12 cellular contexts compared by ENCODE assay signal in the genomic region with DNA sequence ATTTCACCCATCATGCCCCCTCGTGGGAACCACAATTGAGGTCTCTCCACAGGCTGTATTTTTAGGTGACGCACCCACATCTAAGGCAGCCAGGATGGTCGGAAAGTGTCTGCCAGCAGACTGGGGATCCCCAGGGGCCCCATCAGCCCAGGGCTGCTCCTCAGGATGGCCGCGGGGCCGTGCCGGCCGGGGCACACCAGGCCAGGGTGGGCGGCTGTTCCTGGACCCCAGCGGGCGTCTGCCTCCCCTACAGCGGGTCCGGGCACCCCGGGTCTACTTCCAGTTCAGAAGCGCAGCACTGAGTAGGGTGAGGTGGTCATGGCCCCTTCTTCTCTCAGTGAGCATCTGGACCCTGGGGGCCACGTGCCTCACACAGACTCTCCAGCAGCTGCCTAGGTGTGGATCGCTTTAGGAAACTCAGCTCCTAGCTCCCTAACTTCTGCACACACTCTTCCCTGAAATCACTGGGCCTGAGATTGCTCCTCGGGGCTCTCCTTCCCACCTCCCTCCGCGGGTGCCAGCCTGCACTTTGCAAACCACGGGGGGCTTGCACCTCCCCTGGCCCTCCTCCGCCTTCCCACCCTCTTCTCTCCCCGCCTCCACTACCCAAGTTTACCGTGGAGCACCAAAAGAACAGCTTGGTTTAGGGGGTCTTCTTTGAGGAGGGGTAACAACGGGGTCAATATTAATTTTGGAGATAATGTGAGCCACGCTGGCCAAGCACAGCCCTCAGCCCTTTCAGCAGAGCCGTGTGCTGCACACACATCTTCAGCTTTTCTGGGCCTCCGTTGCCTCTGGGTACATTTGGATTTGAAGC. TPM values are rescaled to one million over a fixed set of nuclear protein-coding genes. Genes with fewer than 3 reads are reported as not detected.
DNase-seq lines count a peak whose midpoint lies in the region; ATAC-seq and TF ChIP-seq lines count a peak whose summit lies in the region.
"Had no signal": no experiment of that assay in that cellular context is flagged by ENCODE, and none has a peak within 500 bp of the region (broad histone marks: within the 10 kb centered on the region; RNA-seq: fewer than 3 reads in every experiment).

No MANE protein-coding gene starts in this region.

- ATAC-seq in natural killer cell = peak in 2 of 3 donors; percentile 37 to 42
- no peak for ATAC-seq in natural killer cell treated with Interleukin-12 subunit alpha and Interleukin-12 subunit beta and Interleukin-15 and Interleukin-18, amount 100 ng/mL, for 72 hours
- ATAC-seq: activated naive CD8-positive, alpha-beta T cell treated with anti-CD3 and anti-CD28 coated beads, Interleukin-2, amount 50 U/mL, for 24 hours had no signal

- H3K9me3 Mint-ChIP-seq in natural killer cell = no peaks in the 10 kb centered on the region
- no peaks in the 10 kb centered on the region for H3K9me3 Mint-ChIP-seq in natural killer cell treated with Interleukin-12 subunit alpha and Interleukin-12 subunit beta and Interleukin-15 and Interleukin-18, amount 100 ng/mL, for 72 hours
- H3K9me3 Mint-ChIP-seq: activated naive CD8-positive, alpha-beta T cell treated with anti-CD3 and anti-CD28 coated beads, Interleukin-2, amount 50 U/mL, for 24 hours; naive thymus-derived CD4-positive, alpha-beta T cell; stimulated activated naive B cell treated with anti-CD40 and anti-IgM and Interleukin-4, amounts not matched to agents 10 μg/mL and 1 μg/mL and 100 μg/mL, for 72 hours had no signal

- no peak overlapping the region for H3K27ac ChIP-seq in muscle layer of duodenum (ENCODE audit: low read length)
- H3K27ac ChIP-seq in substantia nigra (ENCODE audit: low read depth, low read length, poor library complexity, severe bottlenecking) = no peak overlapping the region

- intact Hi-C loops in natural killer cell (cut with micrococcal nuclease) = loop anchor here (1.0 to 5.0 kb wide), 6 partner anchors 509 to 1154 kb away; no protein-coding TSS in a partner anchor

- peaks cover 59% of the 10 kb centered on the region for H3K27me3 ChIP-seq in adipocyte (replicated peaks; ENCODE audit: control insufficient read depth, insufficient read depth, low read length)
- H3K27me3 ChIP-seq in muscle layer of duodenum (ENCODE audit: low read depth, low read length) = peaks cover 30% of the 10 kb centered on the region

- no peak for TF ChIP-seq CTCF in natural killer cell (IDR thresholded peaks at IDR 0.05)

- no peaks in the 10 kb centered on the region for H3K36me3 ChIP-seq in adipocyte (ENCODE audit: control insufficient read depth, insufficient read depth, low read length, severe bottlenecking)
- no peaks in the 10 kb centered on the region for H3K36me3 ChIP-seq in muscle layer of duodenum (ENCODE audit: control insufficient read depth in 1 of 2, insufficient read depth in 2 of 2, low read length in 2 of 2)

- peak overlapping the region; percentile 2 for H3K9ac ChIP-seq in adipocyte (ENCODE audit: low read length)

- H3K4me1 ChIP-seq in adipocyte (ENCODE audit: control insufficient read depth, insufficient read depth, low read length) (peaks cover 4% of the 10 kb centered on the region), muscle layer of duodenum (ENCODE audit: control insufficient read depth in 1 of 2, insufficient read depth in 2 of 2, low read length in 2 of 2) (peaks cover 3 to 4% of the 10 kb centered on the region in 2 donors)

- H3K9me3 ChIP-seq in adipocyte (ENCODE audit: control insufficient read depth, low read length) = peaks cover 8% of the 10 kb centered on the region
- no peaks in the 10 kb centered on the region for H3K9me3 ChIP-seq in muscle layer of duodenum (ENCODE audit: control insufficient read depth in 1 of 2, low read length in 2 of 2)

- no peak overlapping the region for H3K4me3 Mint-ChIP-seq in natural killer cell
- H3K4me3 Mint-ChIP-seq in natural killer cell treated with Interleukin-12 subunit alpha and Interleukin-12 subunit beta and Interleukin-15 and Interleukin-18, amount 100 ng/mL, for 72 hours = no peak overlapping the region
- H3K4me3 Mint-ChIP-seq: activated naive CD8-positive, alpha-beta T cell treated with anti-CD3 and anti-CD28 coated beads, Interleukin-2, amount 50 U/mL, for 24 hours; stimulated activated naive B cell treated with anti-CD40 and anti-IgM and Interleukin-4, amounts not matched to agents 10 μg/mL and 1 μg/mL and 100 μg/mL, for 72 hours had no signal

- H3K27me3 Mint-ChIP-seq in natural killer cell (ENCODE audit: low read depth in 2 of 2) = peaks cover 61 to 70% of the 10 kb centered on the region in 2 donors
- H3K27me3 Mint-ChIP-seq in natural killer cell treated with Interleukin-12 subunit alpha and Interleukin-12 subunit beta and Interleukin-15 and Interleukin-18, amount 100 ng/mL, for 72 hours = peaks cover 36 to 39% of the 10 kb centered on the region in 2 donors

- DNase-seq in natural killer cell = no peak
- no peak for DNase-seq in natural killer cell treated with Interleukin-12 subunit alpha and Interleukin-12 subunit beta and Interleukin-15 and Interleukin-18, amount 100 ng/mL, for 72 hours (ENCODE audit: low spot score)
- DNase-seq in adipocyte (ENCODE audit: low read depth) = no peak
- DNase-seq in substantia nigra (lab: John Stamatoyannopoulos, UW) = no peak
- DNase-seq in NCI-H510A treated with DMSO at 0.1 percent for 48 hours (lab: John Stamatoyannopoulos, UW) = no peak
- DNase-seq in stimulated activated CD4-positive, alpha-beta T cell treated with anti-CD3 and anti-CD28 coated beads, Interleukin-4, amount 100 ng/mL, for 1 hour = no peak
- DNase-seq in NCI-H1694 treated with DMSO at 0.1 percent for 48 hours (lab: John Stamatoyannopoulos, UW) = no peak

- peaks cover 4 to 5% of the 10 kb centered on the region in 2 donors for H3K4me1 Mint-ChIP-seq in natural killer cell
- peaks cover 7 to 9% of the 10 kb centered on the region in 2 donors for H3K4me1 Mint-ChIP-seq in natural killer cell treated with Interleukin-12 subunit alpha and Interleukin-12 subunit beta and Interleukin-15 and Interleukin-18, amount 100 ng/mL, for 72 hours (ENCODE audit: low read depth in 2 of 2)

- H3K36me3 Mint-ChIP-seq in natural killer cell = no peaks in the 10 kb centered on the region
- H3K36me3 Mint-ChIP-seq in natural killer cell treated with Interleukin-12 subunit alpha and Interleukin-12 subunit beta and Interleukin-15 and Interleukin-18, amount 100 ng/mL, for 72 hours = no peaks in the 10 kb centered on the region
- H3K36me3 Mint-ChIP-seq: naive thymus-derived CD4-positive, alpha-beta T cell; stimulated activated naive B cell treated with anti-CD40 and anti-IgM and Interleukin-4, amounts not matched to agents 10 μg/mL and 1 μg/mL and 100 μg/mL, for 72 hours had no signal

- no peak overlapping the region for H3K27ac Mint-ChIP-seq in natural killer cell
- no peak overlapping the region for H3K27ac Mint-ChIP-seq in natural killer cell treated with Interleukin-12 subunit alpha and Interleukin-12 subunit beta and Interleukin-15 and Interleukin-18, amount 100 ng/mL, for 72 hours
- H3K27ac Mint-ChIP-seq: activated naive CD8-positive, alpha-beta T cell treated with anti-CD3 and anti-CD28 coated beads, Interleukin-2, amount 50 U/mL, for 24 hours; stimulated activated naive B cell treated with anti-CD40 and anti-IgM and Interleukin-4, amounts not matched to agents 10 μg/mL and 1 μg/mL and 100 μg/mL, for 72 hours had no signal

- H3K4me3 ChIP-seq in adipocyte (ENCODE audit: low read length) (peak overlapping the region; percentile 64), muscle layer of duodenum (ENCODE audit: low read depth in 1 of 2, low read length in 2 of 2) (peak overlapping the region; percentile 37 to 48)

RNA-seq across cellular contexts. Expression of gene FOXC1, which starts 14.2 kb away (rescaled TPM):
- under 1 TPM in 2 of 3 donors, not detected in 1; 0.16 to 0.21 TPM for total RNA-seq in natural killer cell
- under 1 TPM; 0.36 to 0.57 TPM for total RNA-seq in natural killer cell treated with Interleukin-12 subunit alpha and Interleukin-12 subunit beta and Interleukin-15 and Interleukin-18, amount 100 ng/mL, for 72 hours
- total RNA-seq: naive thymus-derived CD4-positive, alpha-beta T cell; OCI-LY7 had no signal

Comparison
In these comparisons a context has a peak if more than half of its experiments do, and no peak if none do; other contexts are left out.
1. ATAC-seq: peak in natural killer cell (2 of 3); none in natural killer cell treated with Interleukin-12 subunit alpha and Interleukin-12 subunit beta and Interleukin-15 and Interleukin-18, amount 100 ng/mL, for 72 hours (0 of 2).